ENCODE assay signal across 1 cellular context in the genomic region with DNA sequence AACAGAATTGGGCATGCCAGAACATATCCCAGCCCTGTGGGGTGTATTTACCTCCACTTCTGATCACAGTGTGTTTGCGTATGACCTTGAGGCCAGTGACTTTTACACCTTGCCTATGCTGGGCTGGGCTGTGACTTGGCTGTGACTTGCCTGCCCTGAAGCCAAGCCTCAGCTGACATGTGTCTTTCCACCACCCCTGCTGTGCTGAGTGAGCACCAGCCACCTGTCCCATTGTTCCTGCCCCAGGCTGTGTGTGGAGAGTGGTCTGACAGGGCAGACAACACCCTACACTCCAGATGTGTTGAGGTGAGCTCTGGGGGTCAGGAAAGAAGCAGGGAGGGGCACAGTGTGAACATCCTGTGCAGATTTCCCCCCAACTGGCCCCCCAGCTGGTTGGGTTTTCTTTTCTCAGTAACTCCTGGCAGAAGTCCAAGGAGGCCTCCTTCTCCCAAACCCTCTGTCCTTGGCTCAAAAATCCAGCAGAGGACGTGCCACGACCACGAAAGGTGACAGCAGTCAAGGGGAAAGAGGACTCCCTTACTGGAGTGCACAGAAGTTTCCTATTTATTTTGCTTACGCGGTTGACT.
A peak's percentile ranks its signal among the peaks of the same experiment; 100 is the strongest.
TF ChIP-seq lines count a peak whose summit lies in the region.

No MANE protein-coding gene starts in this region.

TF ChIP-seq in HepG2, 621 proteins besides CTCF, POLR2A, EP300 and RAD21 (continued from another document and continues in another):
- TF ChIP-seq, protein P1, sequence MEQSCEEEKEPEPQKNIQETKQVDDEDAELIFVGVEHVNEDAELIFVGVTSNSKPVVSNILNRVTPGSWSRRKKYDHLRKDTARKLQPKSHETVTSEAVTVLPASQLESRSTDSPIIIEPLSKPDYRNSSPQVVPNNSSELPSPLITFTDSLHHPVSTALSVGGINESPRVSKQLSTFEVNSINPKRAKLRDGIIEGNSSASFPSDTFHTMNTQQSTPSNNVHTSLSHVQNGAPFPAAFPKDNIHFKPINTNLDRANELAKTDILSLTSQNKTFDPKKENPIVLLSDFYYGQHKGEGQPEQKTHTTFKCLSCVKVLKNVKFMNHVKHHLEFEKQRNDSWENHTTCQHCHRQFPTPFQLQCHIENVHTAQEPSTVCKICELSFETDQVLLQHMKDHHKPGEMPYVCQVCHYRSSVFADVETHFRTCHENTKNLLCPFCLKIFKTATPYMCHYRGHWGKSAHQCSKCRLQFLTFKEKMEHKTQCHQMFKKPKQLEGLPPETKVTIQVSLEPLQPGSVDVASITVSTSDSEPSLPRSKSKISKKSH (CRISPR knock-in tag; IDR thresholded peaks at IDR 0.05; ENCODE audit: borderline replicate concordance): 0 out of 2 replicates have a peak, but pooled peaks have one; percentile 49
- TF ChIP-seq ZNF550 (CRISPR knock-in tag; IDR thresholded peaks at IDR 0.05; ENCODE audit: borderline replicate concordance) (0 out of 2 replicates have a peak, but pooled peaks have one; percentile 43), ZNF839 (CRISPR knock-in tag; IDR thresholded peaks at IDR 0.05; ENCODE audit: borderline replicate concordance) (0 out of 2 replicates have a peak, but pooled peaks have one; percentile 76), MAFF (IDR thresholded peaks at IDR 0.05; ENCODE audit: low read depth, low read length) (no peak), ZNF629 (CRISPR knock-in tag; conservative IDR thresholded peaks at IDR 0.05) (0 out of 2 replicates have a peak, but pooled peaks have one; percentile 2), PTBP1 (IDR thresholded peaks at IDR 0.05; ENCODE audit: low read depth, low read length, poor library complexity, severe bottlenecking) (no peak), ZNF329 (CRISPR knock-in tag; IDR thresholded peaks at IDR 0.05; ENCODE audit: low read depth) (no peak), PHB2 (IDR thresholded peaks at IDR 0.05; ENCODE audit: partially characterized antibody) (no peak), MED13 (CRISPR knock-in tag; IDR thresholded peaks at IDR 0.05) (no peak), TBX3 (IDR thresholded peaks at IDR 0.05; ENCODE audit: borderline replicate concordance) (no peak), ZNF768 (CRISPR knock-in tag; IDR thresholded peaks at IDR 0.05) (peak; percentile 78), PHF8 (CRISPR knock-in tag; IDR thresholded peaks at IDR 0.05) (no peak), POLR2G (IDR thresholded peaks at IDR 0.05; ENCODE audit: low read depth, low read length) (no peak), ZMYM4 (CRISPR knock-in tag; IDR thresholded peaks at IDR 0.05) (peak; percentile 29; the same call in 1 of the 2 replicates), KAT8 (CRISPR knock-in tag; IDR thresholded peaks at IDR 0.05) (0 out of 2 replicates have a peak, but pooled peaks have one; percentile 21), ZNF672 (CRISPR knock-in tag; IDR thresholded peaks at IDR 0.05) (0 out of 2 replicates have a peak, but pooled peaks have one; percentile 43), SNAPC2 (CRISPR knock-in tag; IDR thresholded peaks at IDR 0.05) (no peak), ZNF563 (CRISPR knock-in tag; IDR thresholded peaks at IDR 0.05) (0 out of 2 replicates have a peak, but pooled peaks have one; percentile 32), HIVEP1 (CRISPR knock-in tag; IDR thresholded peaks at IDR 0.05) (no peak), HOXA5 (CRISPR knock-in tag; IDR thresholded peaks at IDR 0.05) (no peak), SP4 (CRISPR knock-in tag; IDR thresholded peaks at IDR 0.05) (peak; percentile 63; the same call in 1 of the 2 replicates), RFX1 (IDR thresholded peaks at IDR 0.05) (no peak), FOXO1 (CRISPR knock-in tag; IDR thresholded peaks at IDR 0.05) (peak; percentile 56; the same call in 1 of the 2 replicates), ZNF24 (IDR thresholded peaks at IDR 0.05) (no peak), PHF5A (CRISPR knock-in tag; IDR thresholded peaks at IDR 0.05; ENCODE audit: low read depth, unreplicated experiment) (no peak)
- TF ChIP-seq, protein P2, sequence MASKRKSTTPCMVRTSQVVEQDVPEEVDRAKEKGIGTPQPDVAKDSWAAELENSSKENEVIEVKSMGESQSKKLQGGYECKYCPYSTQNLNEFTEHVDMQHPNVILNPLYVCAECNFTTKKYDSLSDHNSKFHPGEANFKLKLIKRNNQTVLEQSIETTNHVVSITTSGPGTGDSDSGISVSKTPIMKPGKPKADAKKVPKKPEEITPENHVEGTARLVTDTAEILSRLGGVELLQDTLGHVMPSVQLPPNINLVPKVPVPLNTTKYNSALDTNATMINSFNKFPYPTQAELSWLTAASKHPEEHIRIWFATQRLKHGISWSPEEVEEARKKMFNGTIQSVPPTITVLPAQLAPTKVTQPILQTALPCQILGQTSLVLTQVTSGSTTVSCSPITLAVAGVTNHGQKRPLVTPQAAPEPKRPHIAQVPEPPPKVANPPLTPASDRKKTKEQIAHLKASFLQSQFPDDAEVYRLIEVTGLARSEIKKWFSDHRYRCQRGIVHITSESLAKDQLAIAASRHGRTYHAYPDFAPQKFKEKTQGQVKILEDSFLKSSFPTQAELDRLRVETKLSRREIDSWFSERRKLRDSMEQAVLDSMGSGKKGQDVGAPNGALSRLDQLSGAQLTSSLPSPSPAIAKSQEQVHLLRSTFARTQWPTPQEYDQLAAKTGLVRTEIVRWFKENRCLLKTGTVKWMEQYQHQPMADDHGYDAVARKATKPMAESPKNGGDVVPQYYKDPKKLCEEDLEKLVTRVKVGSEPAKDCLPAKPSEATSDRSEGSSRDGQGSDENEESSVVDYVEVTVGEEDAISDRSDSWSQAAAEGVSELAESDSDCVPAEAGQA (IDR thresholded peaks at IDR 0.05; ENCODE audit: low read depth): no peak
- TF ChIP-seq, protein P2 (CRISPR knock-in tag; IDR thresholded peaks at IDR 0.05; ENCODE audit: borderline replicate concordance): no peak
- TF ChIP-seq, protein P3, sequence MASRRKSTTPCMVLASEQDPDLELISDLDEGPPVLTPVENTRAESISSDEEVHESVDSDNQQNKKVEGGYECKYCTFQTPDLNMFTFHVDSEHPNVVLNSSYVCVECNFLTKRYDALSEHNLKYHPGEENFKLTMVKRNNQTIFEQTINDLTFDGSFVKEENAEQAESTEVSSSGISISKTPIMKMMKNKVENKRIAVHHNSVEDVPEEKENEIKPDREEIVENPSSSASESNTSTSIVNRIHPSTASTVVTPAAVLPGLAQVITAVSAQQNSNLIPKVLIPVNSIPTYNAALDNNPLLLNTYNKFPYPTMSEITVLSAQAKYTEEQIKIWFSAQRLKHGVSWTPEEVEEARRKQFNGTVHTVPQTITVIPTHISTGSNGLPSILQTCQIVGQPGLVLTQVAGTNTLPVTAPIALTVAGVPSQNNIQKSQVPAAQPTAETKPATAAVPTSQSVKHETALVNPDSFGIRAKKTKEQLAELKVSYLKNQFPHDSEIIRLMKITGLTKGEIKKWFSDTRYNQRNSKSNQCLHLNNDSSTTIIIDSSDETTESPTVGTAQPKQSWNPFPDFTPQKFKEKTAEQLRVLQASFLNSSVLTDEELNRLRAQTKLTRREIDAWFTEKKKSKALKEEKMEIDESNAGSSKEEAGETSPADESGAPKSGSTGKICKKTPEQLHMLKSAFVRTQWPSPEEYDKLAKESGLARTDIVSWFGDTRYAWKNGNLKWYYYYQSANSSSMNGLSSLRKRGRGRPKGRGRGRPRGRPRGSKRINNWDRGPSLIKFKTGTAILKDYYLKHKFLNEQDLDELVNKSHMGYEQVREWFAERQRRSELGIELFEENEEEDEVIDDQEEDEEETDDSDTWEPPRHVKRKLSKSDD (CRISPR knock-in tag; IDR thresholded peaks at IDR 0.05; ENCODE audit: low read depth): 0 out of 2 replicates have a peak, but pooled peaks have one; percentile 16
- TF ChIP-seq, protein P4, sequence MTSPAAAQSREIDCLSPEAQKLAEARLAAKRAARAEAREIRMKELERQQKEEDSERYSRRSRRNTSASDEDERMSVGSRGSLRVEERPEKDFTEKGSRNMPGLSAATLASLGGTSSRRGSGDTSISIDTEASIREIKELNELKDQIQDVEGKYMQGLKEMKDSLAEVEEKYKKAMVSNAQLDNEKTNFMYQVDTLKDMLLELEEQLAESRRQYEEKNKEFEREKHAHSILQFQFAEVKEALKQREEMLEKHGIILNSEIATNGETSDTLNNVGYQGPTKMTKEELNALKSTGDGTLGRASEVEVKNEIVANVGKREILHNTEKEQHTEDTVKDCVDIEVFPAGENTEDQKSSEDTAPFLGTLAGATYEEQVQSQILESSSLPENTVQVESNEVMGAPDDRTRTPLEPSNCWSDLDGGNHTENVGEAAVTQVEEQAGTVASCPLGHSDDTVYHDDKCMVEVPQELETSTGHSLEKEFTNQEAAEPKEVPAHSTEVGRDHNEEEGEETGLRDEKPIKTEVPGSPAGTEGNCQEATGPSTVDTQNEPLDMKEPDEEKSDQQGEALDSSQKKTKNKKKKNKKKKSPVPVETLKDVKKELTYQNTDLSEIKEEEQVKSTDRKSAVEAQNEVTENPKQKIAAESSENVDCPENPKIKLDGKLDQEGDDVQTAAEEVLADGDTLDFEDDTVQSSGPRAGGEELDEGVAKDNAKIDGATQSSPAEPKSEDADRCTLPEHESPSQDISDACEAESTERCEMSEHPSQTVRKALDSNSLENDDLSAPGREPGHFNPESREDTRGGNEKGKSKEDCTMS (CRISPR knock-in tag; conservative IDR thresholded peaks at IDR 0.05): no peak
- TF ChIP-seq, protein P5, sequence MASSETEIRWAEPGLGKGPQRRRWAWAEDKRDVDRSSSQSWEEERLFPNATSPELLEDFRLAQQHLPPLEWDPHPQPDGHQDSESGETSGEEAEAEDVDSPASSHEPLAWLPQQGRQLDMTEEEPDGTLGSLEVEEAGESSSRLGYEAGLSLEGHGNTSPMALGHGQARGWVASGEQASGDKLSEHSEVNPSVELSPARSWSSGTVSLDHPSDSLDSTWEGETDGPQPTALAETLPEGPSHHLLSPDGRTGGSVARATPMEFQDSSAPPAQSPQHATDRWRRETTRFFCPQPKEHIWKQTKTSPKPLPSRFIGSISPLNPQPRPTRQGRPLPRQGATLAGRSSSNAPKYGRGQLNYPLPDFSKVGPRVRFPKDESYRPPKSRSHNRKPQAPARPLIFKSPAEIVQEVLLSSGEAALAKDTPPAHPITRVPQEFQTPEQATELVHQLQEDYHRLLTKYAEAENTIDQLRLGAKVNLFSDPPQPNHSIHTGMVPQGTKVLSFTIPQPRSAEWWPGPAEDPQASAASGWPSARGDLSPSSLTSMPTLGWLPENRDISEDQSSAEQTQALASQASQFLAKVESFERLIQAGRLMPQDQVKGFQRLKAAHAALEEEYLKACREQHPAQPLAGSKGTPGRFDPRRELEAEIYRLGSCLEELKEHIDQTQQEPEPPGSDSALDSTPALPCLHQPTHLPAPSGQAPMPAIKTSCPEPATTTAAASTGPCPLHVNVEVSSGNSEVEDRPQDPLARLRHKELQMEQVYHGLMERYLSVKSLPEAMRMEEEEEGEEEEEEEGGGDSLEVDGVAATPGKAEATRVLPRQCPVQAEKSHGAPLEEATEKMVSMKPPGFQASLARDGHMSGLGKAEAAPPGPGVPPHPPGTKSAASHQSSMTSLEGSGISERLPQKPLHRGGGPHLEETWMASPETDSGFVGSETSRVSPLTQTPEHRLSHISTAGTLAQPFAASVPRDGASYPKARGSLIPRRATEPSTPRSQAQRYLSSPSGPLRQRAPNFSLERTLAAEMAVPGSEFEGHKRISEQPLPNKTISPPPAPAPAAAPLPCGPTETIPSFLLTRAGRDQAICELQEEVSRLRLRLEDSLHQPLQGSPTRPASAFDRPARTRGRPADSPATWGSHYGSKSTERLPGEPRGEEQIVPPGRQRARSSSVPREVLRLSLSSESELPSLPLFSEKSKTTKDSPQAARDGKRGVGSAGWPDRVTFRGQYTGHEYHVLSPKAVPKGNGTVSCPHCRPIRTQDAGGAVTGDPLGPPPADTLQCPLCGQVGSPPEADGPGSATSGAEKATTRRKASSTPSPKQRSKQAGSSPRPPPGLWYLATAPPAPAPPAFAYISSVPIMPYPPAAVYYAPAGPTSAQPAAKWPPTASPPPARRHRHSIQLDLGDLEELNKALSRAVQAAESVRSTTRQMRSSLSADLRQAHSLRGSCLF (CRISPR knock-in tag; IDR thresholded peaks at IDR 0.05; ENCODE audit: borderline replicate concordance): no peak
- TF ChIP-seq, protein P6, sequence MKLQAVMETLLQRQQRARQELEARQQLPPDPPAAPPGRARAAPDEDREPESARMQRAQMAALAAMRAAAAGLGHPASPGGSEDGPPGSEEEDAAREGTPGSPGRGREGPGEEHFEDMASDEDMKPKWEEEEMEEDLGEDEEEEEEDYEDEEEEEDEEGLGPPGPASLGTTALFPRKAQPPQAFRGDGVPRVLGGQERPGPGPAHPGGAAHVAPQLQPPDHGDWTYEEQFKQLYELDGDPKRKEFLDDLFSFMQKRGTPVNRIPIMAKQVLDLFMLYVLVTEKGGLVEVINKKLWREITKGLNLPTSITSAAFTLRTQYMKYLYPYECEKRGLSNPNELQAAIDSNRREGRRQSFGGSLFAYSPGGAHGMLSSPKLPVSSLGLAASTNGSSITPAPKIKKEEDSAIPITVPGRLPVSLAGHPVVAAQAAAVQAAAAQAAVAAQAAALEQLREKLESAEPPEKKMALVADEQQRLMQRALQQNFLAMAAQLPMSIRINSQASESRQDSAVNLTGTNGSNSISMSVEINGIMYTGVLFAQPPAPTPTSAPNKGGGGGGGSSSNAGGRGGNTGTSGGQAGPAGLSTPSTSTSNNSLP (IDR thresholded peaks at IDR 0.05; ENCODE audit: low read depth, low read length): no peak
- TF ChIP-seq, protein P7, sequence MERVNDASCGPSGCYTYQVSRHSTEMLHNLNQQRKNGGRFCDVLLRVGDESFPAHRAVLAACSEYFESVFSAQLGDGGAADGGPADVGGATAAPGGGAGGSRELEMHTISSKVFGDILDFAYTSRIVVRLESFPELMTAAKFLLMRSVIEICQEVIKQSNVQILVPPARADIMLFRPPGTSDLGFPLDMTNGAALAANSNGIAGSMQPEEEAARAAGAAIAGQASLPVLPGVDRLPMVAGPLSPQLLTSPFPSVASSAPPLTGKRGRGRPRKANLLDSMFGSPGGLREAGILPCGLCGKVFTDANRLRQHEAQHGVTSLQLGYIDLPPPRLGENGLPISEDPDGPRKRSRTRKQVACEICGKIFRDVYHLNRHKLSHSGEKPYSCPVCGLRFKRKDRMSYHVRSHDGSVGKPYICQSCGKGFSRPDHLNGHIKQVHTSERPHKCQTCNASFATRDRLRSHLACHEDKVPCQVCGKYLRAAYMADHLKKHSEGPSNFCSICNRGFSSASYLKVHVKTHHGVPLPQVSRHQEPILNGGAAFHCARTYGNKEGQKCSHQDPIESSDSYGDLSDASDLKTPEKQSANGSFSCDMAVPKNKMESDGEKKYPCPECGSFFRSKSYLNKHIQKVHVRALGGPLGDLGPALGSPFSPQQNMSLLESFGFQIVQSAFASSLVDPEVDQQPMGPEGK (CRISPR knock-in tag; IDR thresholded peaks at IDR 0.05): peak; percentile 73
